ENCODE assay signal across 11 cellular contexts in the genomic region with DNA sequence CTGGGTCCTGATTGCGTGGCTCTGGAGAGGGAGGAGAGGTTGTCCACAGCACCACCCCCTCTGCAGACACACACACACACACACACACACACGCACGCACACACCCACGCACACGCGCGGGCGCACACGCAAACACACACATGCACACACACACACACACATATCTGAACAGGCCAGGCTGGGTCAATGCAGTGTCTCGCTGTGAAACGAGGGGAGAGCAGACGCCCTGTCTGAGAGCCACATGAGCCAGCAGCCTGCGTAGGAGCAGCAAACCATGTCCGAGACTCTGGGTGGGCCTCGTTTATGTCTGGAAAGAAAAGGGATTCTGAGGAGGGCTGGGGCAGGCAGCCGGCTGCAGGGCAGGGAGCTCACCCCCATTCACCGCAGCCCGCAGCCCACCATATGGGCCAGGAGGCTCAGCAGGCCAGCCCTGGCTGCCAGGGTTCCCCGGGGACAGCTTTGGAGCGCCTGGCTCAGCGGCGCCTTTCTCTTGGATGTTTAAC.
DNase-seq lines count a peak whose midpoint lies in the region; ATAC-seq, FAIRE-seq and TF ChIP-seq lines count a peak whose summit lies in the region.
"Had no signal": no experiment of that assay in that cellular context is flagged by ENCODE, and none has a peak within 500 bp of the region (broad histone marks: within the 10 kb centered on the region; RNA-seq: fewer than 3 reads in every experiment).

No MANE protein-coding gene starts in this region.

- no peak overlapping the region for H3K56ac ChIP-seq in IMR-90 (ENCODE audit: extremely low read depth, insufficient read depth, low read length)

- H3K9me3 ChIP-seq in IMR-90 (ENCODE audit: control insufficient read depth, insufficient read depth, low read length) = no peaks in the 10 kb centered on the region
- H3K9me3 ChIP-seq in kidney (ENCODE audit: control insufficient read depth in 1 of 2, low read length in 2 of 2) = no peaks in the 10 kb centered on the region
- H3K9me3 ChIP-seq in smooth muscle cell (replicated peaks; ENCODE audit: low read depth) = no peaks in the 10 kb centered on the region
- H3K9me3 ChIP-seq: prostate gland had no signal

- H3K4me2 ChIP-seq in IMR-90 (ENCODE audit: low read depth, low read length) (no peak overlapping the region), smooth muscle cell (no peak overlapping the region)

- TF ChIP-seq RAD21 in IMR-90 (IDR thresholded peaks at IDR 0.05; ENCODE audit: low read length) = no peak

- H3K27me3 ChIP-seq in IMR-90 (ENCODE audit: control insufficient read depth, insufficient read depth, low read length) (peaks cover 51% of the 10 kb centered on the region), smooth muscle cell (ENCODE audit: low read depth) (peaks cover 8% of the 10 kb centered on the region)

- no peak overlapping the region for H4K5ac ChIP-seq in IMR-90 (ENCODE audit: low read depth, low read length)

- H3K27ac ChIP-seq in IMR-90 (ENCODE audit: insufficient read depth, low read length) (no peak overlapping the region), kidney (ENCODE audit: low read depth in 2 of 2, low read length in 2 of 2) (no peak overlapping the region), smooth muscle cell (ENCODE audit: low read depth) (peak overlapping the region; percentile 51)
- H3K27ac ChIP-seq: prostate gland had no signal

- H2AK9ac ChIP-seq in IMR-90 (replicated peaks; ENCODE audit: low read depth, low read length, poor library complexity) = no peak overlapping the region

- no peak for TF ChIP-seq POLR2A in IMR-90 (IDR thresholded peaks at IDR 0.05; ENCODE audit: low read depth, low read length)

- H4K20me1 ChIP-seq in IMR-90 (ENCODE audit: insufficient read depth, low read length) = no peaks in the 10 kb centered on the region
- no peaks in the 10 kb centered on the region for H4K20me1 ChIP-seq in smooth muscle cell (ENCODE audit: low read depth)

- H4K8ac ChIP-seq in IMR-90 (ENCODE audit: low read depth in 2 of 2, low read length in 2 of 2) = no peak overlapping the region

- H3K4me3 ChIP-seq in IMR-90 (ENCODE audit: insufficient read depth, low read depth, low read length) (no peak overlapping the region), kidney (ENCODE audit: low read length in 2 of 2) (no peak overlapping the region), smooth muscle cell (no peak overlapping the region)
- H3K4me3 ChIP-seq: prostate gland had no signal

- H3K79me1 ChIP-seq in IMR-90 (ENCODE audit: low read depth in 1 of 2, low read length in 2 of 2) = no peaks in the 10 kb centered on the region

- no peaks in the 10 kb centered on the region for H3K36me3 ChIP-seq in IMR-90 (ENCODE audit: control insufficient read depth, insufficient read depth, low read length)
- no peaks in the 10 kb centered on the region for H3K36me3 ChIP-seq in kidney (ENCODE audit: control insufficient read depth in 1 of 2, insufficient read depth in 2 of 2, low read length in 2 of 2)
- H3K36me3 ChIP-seq in smooth muscle cell (ENCODE audit: low read depth) = no peaks in the 10 kb centered on the region
- H3K36me3 ChIP-seq: prostate gland had no signal

- no peak overlapping the region for H3K18ac ChIP-seq in IMR-90 (ENCODE audit: low read depth, low read length)

- 40% methylated on average over 1 of the region's 22 CpGs; no CpG with 5 or more reads in 1 of the 2 experiments for whole genome bisulfite sequencing in IMR-90 (ENCODE audit: extremely low coverage in 2 of 2, insufficient read length in 1 of 2), 2 experiments
- WGBS in smooth muscle cell (ENCODE audit: low lambda C conversion rate) = 72% methylated on average over 22 of the region's 22 CpGs

- H3K4ac ChIP-seq in IMR-90 (ENCODE audit: low read depth, low read length) = no peak overlapping the region

- CTCF ChIA-PET in IMR-90 (lab: Yijun Ruan, JAX) = no interaction called here

- FAIRE-seq in kidney (lab: Jason Lieb, UNC) = no peak

- no peak overlapping the region for H2BK5ac ChIP-seq in IMR-90 (ENCODE audit: low read depth, low read length, poor library complexity, severe bottlenecking)

- H3K79me2 ChIP-seq in smooth muscle cell (ENCODE audit: low read depth) = no peaks in the 10 kb centered on the region

- no peak overlapping the region for H4K91ac ChIP-seq in IMR-90 (ENCODE audit: insufficient read depth, low read depth, low read length)

- no peaks in the 10 kb centered on the region for H3K9me1 ChIP-seq in IMR-90 (ENCODE audit: insufficient read depth, low read length)

- TF ChIP-seq CTCF in IMR-90 (conservative IDR thresholded peaks at IDR 0.05; ENCODE audit: low read depth, low read length) (no peak), kidney (IDR thresholded peaks at IDR 0.05; ENCODE audit: borderline replicate concordance, extremely low read depth, insufficient read depth) (no peak), smooth muscle cell (IDR thresholded peaks at IDR 0.05; ENCODE audit: borderline replicate concordance, insufficient read depth, poor library complexity, severe bottlenecking) (no peak)

- no peak overlapping the region for H2BK20ac ChIP-seq in IMR-90 (ENCODE audit: low read depth, low read length)

- DNase-seq in IMR-90 (no peak), SK-N-DZ (ENCODE audit: low spot score) (peak; percentile 52), kidney (peak; percentile 67), smooth muscle cell (lab: John Stamatoyannopoulos, UW; ENCODE audit: unreplicated experiment) (no peak), DMS153 treated with DMSO at 0.1 percent for 48 hours (lab: John Stamatoyannopoulos, UW; ENCODE audit: unreplicated experiment) (no peak), hepatic stellate cell (ENCODE audit: low spot score) (no peak)
- DNase-seq: activated CD4-positive, CD25-positive, alpha-beta regulatory T cell treated with anti-CD3 and anti-CD28 coated beads, Interleukin-2, amount 50 U/mL, for 72 hours; NCI-H1105 treated with DMSO at 0.1 percent for 48 hours had no signal

- intact Hi-C loops in IMR-90 (cut with micrococcal nuclease) = no loop called here
- intact Hi-C loops in kidney (cut with DNase I) = no loop called here

- dilution Hi-C loops in IMR-90 (cut with HindIII; ENCODE audit: low sequenced_read_pairs, unreplicated experiment) = no loop called here

- ATAC-seq in IMR-90 (ENCODE audit: low read depth) = no peak
- ATAC-seq in HG03565 (IDR thresholded peaks at IDR 0.05; ENCODE audit: unreplicated experiment) = no peak
- ATAC-seq in GM19397 (IDR thresholded peaks at IDR 0.05; ENCODE audit: unreplicated experiment) = no peak

- no peak overlapping the region for H2BK15ac ChIP-seq in IMR-90 (ENCODE audit: low read depth, low read length)

- peaks cover 3% of the 10 kb centered on the region for H3F3A ChIP-seq in smooth muscle cell (ENCODE audit: low read depth)

- no peak overlapping the region for H2AK5ac ChIP-seq in IMR-90 (ENCODE audit: low read depth, low read length)

- H3K9ac ChIP-seq in IMR-90 (ENCODE audit: low read depth, low read length) = no peak overlapping the region
- no peak overlapping the region for H3K9ac ChIP-seq in kidney (ENCODE audit: low read length in 2 of 2)
- H3K9ac ChIP-seq in smooth muscle cell (ENCODE audit: low read depth) = no peak overlapping the region

- H2AFZ ChIP-seq in IMR-90 (replicated peaks; ENCODE audit: low read length, poor library complexity) = peak overlapping the region; percentile 17
- no peak overlapping the region for H2AFZ ChIP-seq in smooth muscle cell (ENCODE audit: low read depth)

- POLR2A ChIA-PET in IMR-90 (lab: Charles Lee; ENCODE audit: unreplicated experiment) = no interaction called here

- H3K4me1 ChIP-seq in IMR-90 (ENCODE audit: control insufficient read depth, insufficient read depth, low read length) = no peaks in the 10 kb centered on the region
- H3K4me1 ChIP-seq in kidney (ENCODE audit: control insufficient read depth in 1 of 2, insufficient read depth in 1 of 2, low read depth in 1 of 2, low read length in 2 of 2) = peaks cover 0 to 2% of the 10 kb centered on the region in 2 donors
- H3K4me1 ChIP-seq in smooth muscle cell (ENCODE audit: low read depth) = no peaks in the 10 kb centered on the region
- H3K4me1 ChIP-seq: prostate gland had no signal

- in situ Hi-C loops in IMR-90 (cut with MboI; ENCODE audit: low sequenced_read_pairs) = no loop called here

- H2BK120ac ChIP-seq in IMR-90 (ENCODE audit: low read depth, low read length) = no peak overlapping the region

- no peak overlapping the region for H3K14ac ChIP-seq in IMR-90 (replicated peaks; ENCODE audit: low read depth, low read length)

- H3K23ac ChIP-seq in IMR-90 (ENCODE audit: low read depth, low read length) = no peak overlapping the region

- no TSS peak for BruUV-seq in IMR-90 (replicated peaks; lab: Mats Ljungman, UMichigan)

TF ChIP-seq in IMR-90, 13 proteins besides CTCF, POLR2A, EP300 and RAD21 (continues in another document):
- TF ChIP-seq, protein P1, sequence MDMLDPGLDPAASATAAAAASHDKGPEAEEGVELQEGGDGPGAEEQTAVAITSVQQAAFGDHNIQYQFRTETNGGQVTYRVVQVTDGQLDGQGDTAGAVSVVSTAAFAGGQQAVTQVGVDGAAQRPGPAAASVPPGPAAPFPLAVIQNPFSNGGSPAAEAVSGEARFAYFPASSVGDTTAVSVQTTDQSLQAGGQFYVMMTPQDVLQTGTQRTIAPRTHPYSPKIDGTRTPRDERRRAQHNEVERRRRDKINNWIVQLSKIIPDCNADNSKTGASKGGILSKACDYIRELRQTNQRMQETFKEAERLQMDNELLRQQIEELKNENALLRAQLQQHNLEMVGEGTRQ (IDR thresholded peaks at IDR 0.05; ENCODE audit: low read depth, low read length) = no peak
- TF ChIP-seq MXI1 (IDR thresholded peaks at IDR 0.05; ENCODE audit: borderline replicate concordance, low read depth, low read length) = no peak
- no peak for TF ChIP-seq RFX5 (IDR thresholded peaks at IDR 0.05; ENCODE audit: low read depth, low read length)
- TF ChIP-seq NFE2L2 (IDR thresholded peaks at IDR 0.05; ENCODE audit: low read depth, low read length) = no peak
- no peak for TF ChIP-seq CHD1 (IDR thresholded peaks at IDR 0.05; ENCODE audit: low read depth, low read length)
- no peak for TF ChIP-seq CEBPB (IDR thresholded peaks at IDR 0.05; ENCODE audit: low read depth, low read length)
- TF ChIP-seq RCOR1 (IDR thresholded peaks at IDR 0.05; ENCODE audit: insufficient replicate concordance, low read length) = no peak
- TF ChIP-seq SMC3 (IDR thresholded peaks at IDR 0.05; ENCODE audit: low read depth, low read length) = no peak
- no peak for TF ChIP-seq MAFK (IDR thresholded peaks at IDR 0.05; ENCODE audit: low read depth, low read length)
- TF ChIP-seq FOS (IDR thresholded peaks at IDR 0.05; ENCODE audit: low read depth, low read length) = no peak
- TF ChIP-seq, protein P2, sequence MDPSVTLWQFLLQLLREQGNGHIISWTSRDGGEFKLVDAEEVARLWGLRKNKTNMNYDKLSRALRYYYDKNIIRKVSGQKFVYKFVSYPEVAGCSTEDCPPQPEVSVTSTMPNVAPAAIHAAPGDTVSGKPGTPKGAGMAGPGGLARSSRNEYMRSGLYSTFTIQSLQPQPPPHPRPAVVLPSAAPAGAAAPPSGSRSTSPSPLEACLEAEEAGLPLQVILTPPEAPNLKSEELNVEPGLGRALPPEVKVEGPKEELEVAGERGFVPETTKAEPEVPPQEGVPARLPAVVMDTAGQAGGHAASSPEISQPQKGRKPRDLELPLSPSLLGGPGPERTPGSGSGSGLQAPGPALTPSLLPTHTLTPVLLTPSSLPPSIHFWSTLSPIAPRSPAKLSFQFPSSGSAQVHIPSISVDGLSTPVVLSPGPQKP (IDR thresholded peaks at IDR 0.05; ENCODE audit: borderline replicate concordance, low read depth, low read length) = no peak

Comparison
In these comparisons a context has a peak if more than half of its experiments do, and no peak if none do; other contexts are left out.
1. DNase-seq: peak in SK-N-DZ (single experiment) and kidney (single experiment); none in IMR-90 (single experiment), smooth muscle cell (single experiment), DMS153 treated with DMSO at 0.1 percent for 48 hours (single experiment) and hepatic stellate cell (single experiment).